11 cellular contexts compared by ENCODE assay signal in the genomic region with DNA sequence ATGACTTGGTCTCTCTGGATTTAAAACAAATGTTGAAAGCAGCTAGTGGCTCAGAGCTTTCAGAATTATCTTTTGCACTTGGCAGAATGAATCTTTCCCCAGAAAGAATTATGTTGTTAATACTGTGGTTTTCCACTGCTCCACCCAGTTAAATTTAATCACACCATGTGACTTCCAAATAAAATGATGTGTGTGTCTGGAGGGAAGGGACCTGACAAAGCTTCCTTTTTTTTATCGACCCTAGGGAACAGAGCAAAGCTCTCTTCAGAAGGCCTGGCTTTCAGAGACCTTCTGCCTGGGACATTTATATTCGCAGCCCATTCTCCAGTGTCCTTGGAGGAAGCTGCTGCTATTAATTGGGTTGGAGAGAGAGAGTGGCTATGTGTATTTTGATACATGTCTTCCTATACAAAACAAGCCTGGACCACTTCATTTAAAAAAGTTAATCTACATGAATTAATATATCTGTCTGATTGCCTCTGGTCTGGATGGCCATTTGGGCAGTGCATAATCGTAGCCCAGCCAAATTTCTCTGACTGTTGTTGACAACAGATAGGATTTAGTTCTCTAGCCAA.
DNase-seq lines count a peak whose midpoint lies in the region; ATAC-seq and TF ChIP-seq lines count a peak whose summit lies in the region.
"Had no signal": no experiment of that assay in that cellular context is flagged by ENCODE, and none has a peak within 500 bp of the region (broad histone marks: within the 10 kb centered on the region; RNA-seq: fewer than 3 reads in every experiment).

No MANE protein-coding gene starts in this region.

- DNase-seq in NCI-H2107 treated with DMSO at 0.1 percent for 48 hours (lab: John Stamatoyannopoulos, UW; ENCODE audit: unreplicated experiment) (peak; percentile 51), NCI-H2107 (lab: John Stamatoyannopoulos, UW) (no peak), left lung (no peak), tibial nerve (ENCODE audit: low spot score in 2 of 2) (no peak), AG08396 (ENCODE audit: low spot score) (no peak)
- DNase-seq in stimulated activated CD4-positive, alpha-beta T cell treated with anti-CD3 and anti-CD28 coated beads, Interleukin-1b, Interleukin-23, amount 100 ng/mL, for 48 hours = no peak
- DNase-seq: ACHN, occipital lobe had no signal

- TF ChIP-seq POLR2A in tibial nerve (IDR thresholded peaks at IDR 0.05) = no peak

- intact Hi-C loops in left lung (cut with DNase I) = no loop called here

- TF ChIP-seq CTCF in brain (conservative IDR thresholded peaks at IDR 0.05) = no peak
- TF ChIP-seq CTCF in left lung (IDR thresholded peaks at IDR 0.05) = no peak
- no peak for TF ChIP-seq CTCF in tibial nerve (IDR thresholded peaks at IDR 0.05)

- H3K9me3 ChIP-seq in left lung = no peaks in the 10 kb centered on the region
- H3K9me3 ChIP-seq in tibial nerve = no peaks in the 10 kb centered on the region

- peak overlapping the region; percentile 59 to 95 for H3K27ac ChIP-seq in left lung
- peak overlapping the region; percentile 29 to 76 (median 44) for H3K27ac ChIP-seq in tibial nerve

- H3K27me3 ChIP-seq in left lung (no peaks in the 10 kb centered on the region), tibial nerve (no peaks in the 10 kb centered on the region)

- H3K4me1 Mint-ChIP-seq in brain = peaks cover 85% of the 10 kb centered on the region

- H3K4me3 ChIP-seq in left lung = no peak overlapping the region
- no peak overlapping the region for H3K4me3 ChIP-seq in tibial nerve
- H3K4me3 ChIP-seq: K562 had no signal

- no peaks in the 10 kb centered on the region for H3K27me3 Mint-ChIP-seq in brain

- ATAC-seq in left lung (peak; percentile 6), HG03378 (IDR thresholded peaks at IDR 0.05; ENCODE audit: unreplicated experiment) (no peak)
- ATAC-seq: K562 had no signal

- peak; percentile 60 to 69 for TF ChIP-seq EP300 in tibial nerve (IDR thresholded peaks at IDR 0.05)

- H3K27ac Mint-ChIP-seq in brain = peak overlapping the region; percentile 40 to 92 (median 74)

- no peaks in the 10 kb centered on the region for H3K36me3 Mint-ChIP-seq in brain

- H3K36me3 ChIP-seq in left lung (no peaks in the 10 kb centered on the region), tibial nerve (no peaks in the 10 kb centered on the region)

- H3K4me1 ChIP-seq in left lung = peaks cover 59 to 74% of the 10 kb centered on the region in 2 donors
- peaks cover 0 to 76% (median 55%) of the 10 kb centered on the region in 4 donors for H3K4me1 ChIP-seq in tibial nerve

- peaks cover 0 to under 1% (median 0%) of the 10 kb centered on the region in 5 experiments for H3K9me3 Mint-ChIP-seq in brain

- peak overlapping the region in 4 of 5 experiments; percentile 9 to 57 (median 20) for H3K4me3 Mint-ChIP-seq in brain

- 7 to 13% methylated on average over 3 of the region's 3 CpGs for WGBS in tibial nerve, 2 donors
